28 cellular contexts compared by ENCODE assay signal in genomic region chr12:91289072-91289471, GRCh38.
"Had no signal": no experiment of that assay in that cellular context is flagged by ENCODE, and none has a peak within 500 bp of the region (broad histone marks: within the 10 kb centered on the region; RNA-seq: fewer than 3 reads in every experiment).

No MANE protein-coding gene starts in this region.

- H3K36me3 ChIP-seq: neural progenitor cell, ovary, right lobe of liver, sigmoid colon, spleen, suprapubic skin, tibial artery, transverse colon, upper lobe of right lung, uterus had no signal

- H3K9ac ChIP-seq: neural progenitor cell, parathyroid adenoma had no signal

- FAIRE-seq: small intestine had no signal

- H3K27me3 ChIP-seq: neural progenitor cell, ovary, right lobe of liver, sigmoid colon, spleen, suprapubic skin, testis, tibial artery, transverse colon, upper lobe of right lung, uterus had no signal

- H2AFZ ChIP-seq: neural progenitor cell, parathyroid adenoma had no signal

- H3K79me2 ChIP-seq: parathyroid adenoma had no signal

- H3K4me2 ChIP-seq: neural progenitor cell had no signal

- DNase-seq: natural killer cell; occipital lobe; ovary; posterior cingulate gyrus; psoas muscle; right cardiac atrium; right lobe of liver; sigmoid colon; small intestine; stimulated activated CD4-positive, alpha-beta T cell treated with anti-CD3 and anti-CD28 coated beads, Interleukin-12 subunit alpha, Interleukin-12 subunit beta, amount 100 ng/mL, for 4 hours; stimulated activated CD4-positive, alpha-beta T cell treated with anti-CD3 and anti-CD28 coated beads, Interleukin-1b, Interleukin-23, amount 100 ng/mL, for 48 hours; stimulated activated CD4-positive, alpha-beta T cell treated with anti-CD3 and anti-CD28 coated beads, Interleukin-4, amount 100 ng/mL, for 1 hour; stimulated activated CD4-positive, alpha-beta T cell treated with anti-CD3 and anti-CD28 coated beads, Interleukin-4, amount 100 ng/mL, for 4 hours; stimulated activated CD8-positive, alpha-beta memory T cell treated with anti-CD3 and anti-CD28 coated beads, Interleukin-4, amount 100 ng/mL, for 48 hours; stimulated activated naive CD4-positive, alpha-beta T cell; stimulated activated naive CD8-positive, alpha-beta T cell treated with anti-CD3 and anti-CD28 coated beads, Interleukin-15, amount 100 ng/mL, for 72 hours; stimulated activated naive CD8-positive, alpha-beta T cell treated with anti-CD3 and anti-CD28 coated beads, Interleukin-15, Interleukin-2, amounts not matched to agents 100 U/mL and 50 U/mL, for 24 hours; substantia nigra; testis; tibial artery; transverse colon; upper lobe of right lung; uterus had no signal

- H3K27ac ChIP-seq: neural progenitor cell, parathyroid adenoma, psoas muscle, right lobe of liver, spleen, suprapubic skin, testis, tibial artery, transverse colon had no signal

- ATAC-seq: natural killer cell; psoas muscle; right cardiac atrium; right lobe of liver; stimulated activated memory B cell treated with anti-CD40 and anti-IgM and Interleukin-4, amounts not matched to agents 10 μg/mL and 1 μg/mL and 100 μg/mL, for 72 hours; stimulated activated naive CD8-positive, alpha-beta T cell treated with anti-CD3 and anti-CD28 coated beads, Interleukin-15, amount 100 ng/mL, for 72 hours; stimulated activated naive CD8-positive, alpha-beta T cell treated with anti-CD3 and anti-CD28 coated beads, Interleukin-15, Interleukin-2, amounts not matched to agents 100 U/mL and 50 U/mL, for 24 hours; upper lobe of right lung had no signal

- H3K9me3 ChIP-seq: ovary, psoas muscle, right lobe of liver, sigmoid colon, spleen, suprapubic skin, testis, tibial artery, transverse colon, upper lobe of right lung, uterus had no signal

- H3K4me1 ChIP-seq: parathyroid adenoma, psoas muscle, right lobe of liver, spleen, suprapubic skin, testis, tibial artery, transverse colon, uterus had no signal

- H3K4me3 ChIP-seq: neural progenitor cell, ovary, psoas muscle, right lobe of liver, sigmoid colon, spleen, suprapubic skin, testis, tibial artery, transverse colon, upper lobe of right lung, uterus had no signal
